Comparison of ENCODE assay signal across 8 cellular contexts in genomic region chr20:10434467-10434831, GRCh38.
DNase-seq lines count a peak whose midpoint lies in the region; ATAC-seq and TF ChIP-seq lines count a peak whose summit lies in the region.

No MANE protein-coding gene starts in this region.

- ATAC-seq in GM19023 (IDR thresholded peaks at IDR 0.05; ENCODE audit: unreplicated experiment) (peak; percentile 33), HG03342 (IDR thresholded peaks at IDR 0.05; ENCODE audit: unreplicated experiment) (peak; percentile 45)

- peak; percentile 98 for DNase-seq in AG09309 (ENCODE audit: low read depth)
- peak; percentile 99 to 100 for DNase-seq in NCI-H446 (lab: John Stamatoyannopoulos, UW)
- peak; percentile 47 for DNase-seq in activated CD4-positive, alpha-beta T cell treated with anti-CD3 and anti-CD28 coated beads for 1 hour
- DNase-seq in choroid plexus epithelial cell (ENCODE audit: low read depth): peak; percentile 100
- DNase-seq in kidney glomerular epithelial cell (lab: John Stamatoyannopoulos, UW): peak; percentile 98
- DNase-seq in stimulated activated CD4-positive, alpha-beta T cell treated with anti-CD3 and anti-CD28 coated beads, Interleukin-15, amount 100 ng/mL, for 48 hours (ENCODE audit: low read depth in 2 of 2): peak; percentile 59 to 69

- H3K4me3 ChIP-seq in AG09309 (ENCODE audit: control insufficient read depth, low read depth, low read length) (peak overlapping the region; percentile 98), choroid plexus epithelial cell (ENCODE audit: low read depth, low read length) (peak overlapping the region; percentile 85)

- TF ChIP-seq CTCF in AG09309 (IDR thresholded peaks at IDR 0.05; ENCODE audit: control insufficient read depth, insufficient read depth, low read depth, low read length, missing control alignments): no peak
- no peak for TF ChIP-seq CTCF in choroid plexus epithelial cell (conservative IDR thresholded peaks at IDR 0.05; ENCODE audit: low read depth, low read length)

Comparison
In these comparisons a context has a peak if more than half of its experiments do, and no peak if none do; other contexts are left out.
1. Peak in every context shown above with its lines: DNase-seq, ATAC-seq and H3K4me3 ChIP-seq.
2. DNase-seq: peak in every context shown above with its lines; median percentile 100 in choroid plexus epithelial cell; 100 in NCI-H446; 98 in AG09309; 98 in kidney glomerular epithelial cell; 64 in stimulated activated CD4-positive, alpha-beta T cell treated with anti-CD3 and anti-CD28 coated beads, Interleukin-15, amount 100 ng/mL, for 48 hours; 47 in activated CD4-positive, alpha-beta T cell treated with anti-CD3 and anti-CD28 coated beads for 1 hour.